32 cellular contexts compared by ENCODE assay signal in genomic region chr13:27117947-27118346, GRCh38. TPM values are rescaled to one million over a fixed set of nuclear protein-coding genes. Genes with fewer than 3 reads are reported as not detected.
DNase-seq lines count a peak whose midpoint lies in the region; ATAC-seq and TF ChIP-seq lines count a peak whose summit lies in the region.
"Had no signal": no experiment of that assay in that cellular context is flagged by ENCODE, and none has a peak within 500 bp of the region (broad histone marks: within the 10 kb centered on the region; RNA-seq: fewer than 3 reads in every experiment).

No MANE protein-coding gene starts in this region.

- H3K9me3 Mint-ChIP-seq in mesothelial cell of epicardium = peaks cover 4% of the 10 kb centered on the region

- ATAC-seq in right lobe of liver (no peak), GM21786 (IDR thresholded peaks at IDR 0.05; ENCODE audit: unreplicated experiment) (no peak)
- ATAC-seq: activated CD8-positive, alpha-beta memory T cell treated with anti-CD3 and anti-CD28 coated beads, Interleukin-2, amount 10 ng/mL, durations not matched to agents 7 days and 5 days; activated naive CD8-positive, alpha-beta T cell treated with anti-CD3 and anti-CD28 coated beads, Interleukin-2, amount 50 U/mL, for 24 hours; activated T-cell treated with anti-CD3 and anti-CD28 coated beads, Interleukin-2, amount 50 U/mL, for 4 hours; left lobe of liver; right cardiac atrium; stimulated activated naive CD8-positive, alpha-beta T cell treated with anti-CD3 and anti-CD28 coated beads, Interleukin-15, amount 100 ng/mL, for 72 hours had no signal

- intact Hi-C loops in right lobe of liver (cut with DNase I) = no loop called here

- H3K27ac ChIP-seq in right lobe of liver = no peak overlapping the region
- H3K27ac ChIP-seq: 22Rv1; BLaER1 treated with 17β-estradiol and CSF1 and Interleukin-3, amounts not matched to agents 10 nM and 100 nM; cardiac muscle cell; neutrophil; thoracic aorta had no signal

- H3K4me3 Mint-ChIP-seq in mesothelial cell of epicardium = no peak overlapping the region
- H3K4me3 Mint-ChIP-seq: activated CD8-positive, alpha-beta memory T cell treated with anti-CD3 and anti-CD28 coated beads, Interleukin-2, amount 10 ng/mL, durations not matched to agents 7 days and 5 days; activated naive CD8-positive, alpha-beta T cell treated with anti-CD3 and anti-CD28 coated beads, Interleukin-2, amount 50 U/mL, for 24 hours; activated T-cell treated with anti-CD3 and anti-CD28 coated beads, Interleukin-2, amount 50 U/mL, for 4 hours; endodermal cell; stimulated activated naive CD8-positive, alpha-beta T cell treated with anti-CD3 and anti-CD28 coated beads, Interleukin-15, amount 100 ng/mL, for 72 hours had no signal

- no peak overlapping the region for H3K4me3 ChIP-seq in right lobe of liver
- H3K4me3 ChIP-seq: BLaER1 treated with 17β-estradiol and CSF1 and Interleukin-3, amounts not matched to agents 10 nM and 100 nM; cardiac muscle cell; thoracic aorta had no signal

- peak; percentile 7 for DNase-seq in DMS153 (lab: John Stamatoyannopoulos, UW)
- DNase-seq in DMS153 treated with DMSO at 0.1 percent for 48 hours (lab: John Stamatoyannopoulos, UW; ENCODE audit: unreplicated experiment) = no peak
- DNase-seq in DMS53 treated with DMSO at 0.1 percent for 48 hours (lab: John Stamatoyannopoulos, UW; ENCODE audit: unreplicated experiment) = peak; percentile 47
- DNase-seq in SHP77 (lab: John Stamatoyannopoulos, UW) = peak; percentile 49 to 64
- no peak for DNase-seq in mesothelial cell of epicardium (ENCODE audit: low spot score in 2 of 2, unreplicated experiment in 2 of 2)
- no peak for DNase-seq in right lobe of liver
- no peak for DNase-seq in activated CD4-positive, alpha-beta T cell treated with anti-CD3 and anti-CD28 coated beads for 4 hours
- DNase-seq: activated CD4-positive, alpha-beta T cell treated with anti-CD3 and anti-CD28 coated beads, Interleukin-2, amount 50 U/mL, for 4 hours; activated CD4-positive, CD25-positive, alpha-beta regulatory T cell; activated CD8-positive, alpha-beta memory T cell treated with anti-CD3 and anti-CD28 coated beads, Interleukin-2, amount 10 ng/mL, durations not matched to agents 7 days and 5 days; activated gamma-delta T cell treated with Interleukin-2 at 50 U/mL for 16 hours; activated naive CD8-positive, alpha-beta T cell treated with anti-CD3 and anti-CD28 coated beads, Interleukin-2, amount 50 U/mL, for 24 hours; activated T-cell treated with anti-CD3 and anti-CD28 coated beads, Interleukin-2, amount 50 U/mL, for 4 hours; cortex of kidney; DND-41; endodermal cell; head of caudate nucleus; KBM-7; NCI-H526 treated with DMSO at 0.1 percent for 48 hours; posterior cingulate gyrus; right cardiac atrium; RPMI8226; SK-N-SH; stimulated activated CD4-positive, alpha-beta T cell treated with anti-CD3 and anti-CD28 coated beads, Interleukin-2, amount 100 ng/mL, for 48 hours; stimulated activated naive CD8-positive, alpha-beta T cell treated with anti-CD3 and anti-CD28 coated beads, Interleukin-15, amount 100 ng/mL, for 72 hours had no signal

- no peaks in the 10 kb centered on the region for H3K9me3 ChIP-seq in right lobe of liver
- H3K9me3 ChIP-seq: neutrophil, SK-N-SH, thoracic aorta had no signal

- 70% methylated on average over 5 of the region's 5 CpGs for WGBS in right lobe of liver (ENCODE audit: insufficient coverage, low coverage, low lambda C conversion rate, missing lambda C conversion rate)

- H3K36me3 Mint-ChIP-seq in mesothelial cell of epicardium = peaks cover 23% of the 10 kb centered on the region

- H3K27ac Mint-ChIP-seq in mesothelial cell of epicardium = peak overlapping the region; percentile 8
- H3K27ac Mint-ChIP-seq: activated CD8-positive, alpha-beta memory T cell treated with anti-CD3 and anti-CD28 coated beads, Interleukin-2, amount 10 ng/mL, durations not matched to agents 7 days and 5 days; activated naive CD8-positive, alpha-beta T cell treated with anti-CD3 and anti-CD28 coated beads, Interleukin-2, amount 50 U/mL, for 24 hours; endodermal cell; stimulated activated naive CD8-positive, alpha-beta T cell treated with anti-CD3 and anti-CD28 coated beads, Interleukin-15, amount 100 ng/mL, for 72 hours had no signal

- no peaks in the 10 kb centered on the region for H3K4me1 ChIP-seq in right lobe of liver
- H3K4me1 ChIP-seq: BLaER1 treated with 17β-estradiol and CSF1 and Interleukin-3, amounts not matched to agents 10 nM and 100 nM had no signal

- TF ChIP-seq CTCF in mesothelial cell of epicardium (IDR thresholded peaks at IDR 0.05; ENCODE audit: unreplicated experiment) = no peak
- no peak for TF ChIP-seq CTCF in right lobe of liver (IDR thresholded peaks at IDR 0.05)

- no peaks in the 10 kb centered on the region for H3K27me3 Mint-ChIP-seq in mesothelial cell of epicardium (ENCODE audit: low read depth)
- H3K27me3 Mint-ChIP-seq: activated CD8-positive, alpha-beta memory T cell treated with anti-CD3 and anti-CD28 coated beads, Interleukin-2, amount 10 ng/mL, durations not matched to agents 7 days and 5 days; activated naive CD8-positive, alpha-beta T cell treated with anti-CD3 and anti-CD28 coated beads, Interleukin-2, amount 50 U/mL, for 24 hours; stimulated activated naive CD8-positive, alpha-beta T cell treated with anti-CD3 and anti-CD28 coated beads, Interleukin-15, amount 100 ng/mL, for 72 hours had no signal

- no peak for TF ChIP-seq POLR2A in right lobe of liver (IDR thresholded peaks at IDR 0.05)

- no peaks in the 10 kb centered on the region for H3K27me3 ChIP-seq in right lobe of liver
- H3K27me3 ChIP-seq: BLaER1 treated with 17β-estradiol and CSF1 and Interleukin-3, amounts not matched to agents 10 nM and 100 nM; cardiac muscle cell; neutrophil had no signal

- H3K36me3 ChIP-seq in right lobe of liver = peaks cover 0 to 4% (median under 1%) of the 10 kb centered on the region in 4 donors
- H3K36me3 ChIP-seq: cardiac muscle cell had no signal

- H3K4me1 Mint-ChIP-seq in mesothelial cell of epicardium = peaks cover 9% of the 10 kb centered on the region

RNA-seq across cellular contexts. Expression of gene USP12, which starts 53.7 kb away (rescaled TPM):
- total RNA-seq in mesothelial cell of epicardium = 22.3 to 23.2 TPM (median 23.0 TPM) in 3 replicates
- total RNA-seq in right lobe of liver = 10 to 100 TPM; 11.5 to 25.4 (median 14.6) TPM

Comparison
In these comparisons a context has a peak if more than half of its experiments do, and no peak if none do; other contexts are left out.
1. DNase-seq: peak in DMS153 (single experiment), DMS53 treated with DMSO at 0.1 percent for 48 hours (single experiment) and SHP77 (2 of 2); none in DMS153 treated with DMSO at 0.1 percent for 48 hours (single experiment), mesothelial cell of epicardium (0 of 2), right lobe of liver (0 of 3) and activated CD4-positive, alpha-beta T cell treated with anti-CD3 and anti-CD28 coated beads for 4 hours (0 of 2).